ENCODE assay signal across 14 cellular contexts in the genomic region with DNA sequence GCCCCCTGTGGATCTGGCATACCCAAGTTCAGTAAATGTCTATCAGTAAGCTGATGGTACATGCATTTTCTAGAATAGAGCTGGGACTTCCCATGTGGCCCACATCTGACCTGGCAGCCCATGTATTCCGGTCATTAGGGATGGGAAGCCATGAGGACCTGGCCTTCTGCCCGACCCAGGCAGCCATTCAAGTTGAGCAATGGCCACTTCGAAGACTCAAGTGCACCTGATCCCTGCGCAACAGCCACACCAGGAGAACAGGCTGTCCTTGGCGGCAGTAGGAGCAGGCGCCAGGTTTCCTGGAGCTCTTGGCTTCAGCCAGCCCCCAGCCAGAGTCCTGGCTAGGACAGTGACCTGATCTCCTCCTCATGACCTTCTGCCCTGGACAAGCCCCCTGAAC. TPM values are rescaled to one million over a fixed set of nuclear protein-coding genes. Genes with fewer than 3 reads are reported as not detected.
DNase-seq lines count a peak whose midpoint lies in the region; ATAC-seq and TF ChIP-seq lines count a peak whose summit lies in the region.
"Had no signal": no experiment of that assay in that cellular context is flagged by ENCODE, and none has a peak within 500 bp of the region (broad histone marks: within the 10 kb centered on the region; RNA-seq: fewer than 3 reads in every experiment).

No MANE protein-coding gene starts in this region.

- in situ Hi-C loops in transverse colon (cut with MboI; ENCODE audit: low pct_ligation_motif_present in 1 of 4, low pct_unique_long_range_greater_than_20kb in 1 of 4, low sequenced_read_pairs in 3 of 4): no loop called here

- TF ChIP-seq EP300 in transverse colon (IDR thresholded peaks at IDR 0.05; ENCODE audit: low read depth): no peak

- no peak overlapping the region for H3K27ac ChIP-seq in transverse colon
- H3K27ac ChIP-seq: HL-60 had no signal

- ATAC-seq in omental fat pad (ENCODE audit: low FRiP score): peak; percentile 37
- ATAC-seq in GM19455 (IDR thresholded peaks at IDR 0.05; ENCODE audit: unreplicated experiment): no peak
- no peak for ATAC-seq in GM21737 (IDR thresholded peaks at IDR 0.05; ENCODE audit: unreplicated experiment)

- TF ChIP-seq CTCF in omental fat pad (IDR thresholded peaks at IDR 0.05) (no peak), transverse colon (IDR thresholded peaks at IDR 0.05) (no peak)

- WGBS in transverse colon (ENCODE audit: low coverage in 1 of 2), 2 donors: 88% methylated on average over 6 of the region's 6 CpGs; no CpG with 5 or more reads in 1 of the 2 donors

- DNase-seq in C1 segment of cervical spinal cord (lab: John Stamatoyannopoulos, UW): peak in 8 of 14 donors; percentile 5 to 82 (median 26)
- DNase-seq in NCI-H2029 treated with DMSO at 0.1 percent for 48 hours (lab: John Stamatoyannopoulos, UW): peak; percentile 24
- DNase-seq in fibroblast of gingiva (ENCODE audit: low read depth): peak; percentile 85
- no peak for DNase-seq in omental fat pad (ENCODE audit: low spot score)
- no peak for DNase-seq in activated CD8-positive, alpha-beta memory T cell treated with anti-CD3 and anti-CD28 coated beads, Interleukin-2, amount 50 U/mL, for 4 hours
- no peak for DNase-seq in transverse colon
- DNase-seq: activated gamma-delta T cell; CD8-positive, alpha-beta memory T cell; effector CD4-positive, alpha-beta T cell; NCI-H1105 had no signal

- H3K9me3 ChIP-seq in transverse colon: no peaks in the 10 kb centered on the region
- H3K9me3 ChIP-seq: neutrophil had no signal

- no peaks in the 10 kb centered on the region for H3K36me3 ChIP-seq in transverse colon
- H3K36me3 ChIP-seq: neutrophil had no signal

- no peaks in the 10 kb centered on the region for H3K4me1 ChIP-seq in transverse colon

- intact Hi-C loops in transverse colon (cut with DNase I; ENCODE audit: low total_unique reads): no loop called here

- TF ChIP-seq POLR2A in transverse colon (IDR thresholded peaks at IDR 0.05): no peak

- no peaks in the 10 kb centered on the region for H3K27me3 ChIP-seq in transverse colon
- H3K27me3 ChIP-seq: neutrophil had no signal

- no peak overlapping the region for H3K4me3 ChIP-seq in transverse colon

RNA-seq across cellular contexts. Expression of a gene that starts 14.6 kb away (rescaled TPM):
- total RNA-seq in omental fat pad (1 to 10 TPM; 4.8 to 8.3 (median 6.7) TPM), transverse colon (10 to 100 TPM in 1 of 4 donors, 1 to 10 TPM in 3; 7.3 to 11.6 (median 7.9) TPM)

RNA-seq across cellular contexts. Expression of a gene that starts 16.4 kb away (rescaled TPM):
- 10 to 100 TPM in 1 of 4 donors, 1 to 10 TPM in 3; 4.4 to 11.1 (median 9.2) TPM for total RNA-seq in omental fat pad
- total RNA-seq in transverse colon: 10 to 100 TPM in 1 of 4 donors, 1 to 10 TPM in 3; 1.9 to 10.2 (median 4.3) TPM

RNA-seq across cellular contexts. Expression of a gene that starts 27.7 kb away (rescaled TPM):
- total RNA-seq in omental fat pad (10 to 100 TPM; 10.4 to 27.9 (median 17.9) TPM), transverse colon (10 to 100 TPM in 2 of 4 donors, 1 to 10 TPM in 2; 3.0 to 15.9 (median 9.2) TPM)

RNA-seq across cellular contexts. Expression of a gene that starts 33.1 kb away (rescaled TPM):
- total RNA-seq in omental fat pad: 10 to 100 TPM; 25.4 to 54.6 (median 41.0) TPM
- total RNA-seq in transverse colon: 10 to 100 TPM; 21.3 to 37.8 (median 26.9) TPM

Comparison
In these comparisons a context has a peak if more than half of its experiments do, and no peak if none do; other contexts are left out.
1. DNase-seq: peak in C1 segment of cervical spinal cord (8 of 14), NCI-H2029 treated with DMSO at 0.1 percent for 48 hours (single experiment) and fibroblast of gingiva (single experiment); none in omental fat pad (single experiment), activated CD8-positive, alpha-beta memory T cell treated with anti-CD3 and anti-CD28 coated beads, Interleukin-2, amount 50 U/mL, for 4 hours (single experiment) and transverse colon (single experiment).